In genomic region chr19:50344661-50345318, GRCh38 we compare ENCODE assay signal across 1 cellular context.
TF ChIP-seq lines count a peak whose summit lies in the region.

No MANE protein-coding gene starts in this region.

TF ChIP-seq in GM23338, 12 proteins besides CTCF, POLR2A, EP300 and RAD21 (continued from another document):
- no peak for TF ChIP-seq REST (IDR thresholded peaks at IDR 0.05; ENCODE audit: unreplicated experiment)
- TF ChIP-seq POLR2AphosphoS5 (IDR thresholded peaks at IDR 0.05; ENCODE audit: low read depth), result no peak
- TF ChIP-seq NANOG (IDR thresholded peaks at IDR 0.05; ENCODE audit: borderline replicate concordance), result no peak
- no peak for TF ChIP-seq ZNF331 (CRISPR knock-in tag; IDR thresholded peaks at IDR 0.05; ENCODE audit: low read depth)
